ENCODE assay signal across 25 cellular contexts in the genomic region with DNA sequence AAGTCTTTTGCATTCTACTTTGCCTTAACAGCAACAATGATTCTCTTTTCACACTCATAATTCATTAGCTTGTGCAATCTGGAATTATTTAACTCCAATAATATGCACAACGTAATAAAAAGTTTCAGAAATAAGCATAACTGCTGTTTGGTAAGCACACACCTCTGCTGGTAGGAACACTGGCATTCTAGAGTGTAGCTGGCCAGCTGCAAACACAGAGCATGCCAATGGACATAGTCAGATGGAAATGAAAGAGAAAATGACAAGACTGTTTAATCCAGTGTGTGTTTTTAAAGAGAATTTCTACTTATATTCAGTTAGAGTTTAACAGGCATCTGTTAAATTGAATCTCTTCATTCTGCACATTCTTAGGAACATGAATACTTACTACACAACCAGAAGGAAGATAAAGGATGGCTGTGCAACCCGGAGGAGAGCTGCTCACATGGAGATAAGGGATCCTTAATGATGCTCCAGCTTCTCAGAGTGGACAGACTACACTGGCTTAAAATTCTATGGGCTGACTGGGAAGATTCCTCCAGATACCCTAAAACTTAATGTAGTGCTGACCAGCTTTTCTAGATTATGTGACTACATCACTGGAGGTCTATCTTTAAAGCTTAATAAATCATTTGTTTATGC.
DNase-seq lines count a peak whose midpoint lies in the region; ATAC-seq, FAIRE-seq and TF ChIP-seq lines count a peak whose summit lies in the region.
"Had no signal": no experiment of that assay in that cellular context is flagged by ENCODE, and none has a peak within 500 bp of the region (broad histone marks: within the 10 kb centered on the region; RNA-seq: fewer than 3 reads in every experiment).

No MANE protein-coding gene starts in this region.

- no peak for TF ChIP-seq CTCF in astrocyte of the spinal cord (IDR thresholded peaks at IDR 0.05; ENCODE audit: low read depth, low read length)
- TF ChIP-seq CTCF in D721Med (IDR thresholded peaks at IDR 0.05; ENCODE audit: insufficient read depth, missing control alignments): no peak

- FAIRE-seq in D721Med (lab: Jason Lieb, UNC): no peak
- FAIRE-seq: A204.1, keratinocyte had no signal

- DNase-seq in ACHN (peak; percentile 17), GM04504 (ENCODE audit: low read depth) (peak; percentile 9), astrocyte of the spinal cord (ENCODE audit: low read depth, low spot score) (peak; percentile 38), iris pigment epithelial cell (ENCODE audit: low read depth) (peak; percentile 54), D721Med (ENCODE audit: insufficient read length, low spot score) (no peak), midbrain (lab: John Stamatoyannopoulos, UW) (no peak), NCI-H187 (lab: John Stamatoyannopoulos, UW) (no peak)
- DNase-seq: activated CD8-positive, alpha-beta T cell treated with anti-CD3 and anti-CD28 coated beads for 36 hours; activated naive CD4-positive, alpha-beta T cell treated with anti-CD3 and anti-CD28 coated beads for 36 hours; activated T-cell treated with anti-CD3 and anti-CD28 coated beads, Interleukin-2, amount 50 U/mL, for 1 hour; CD8-positive, alpha-beta memory T cell; DMS79 treated with DMSO at 0.1 percent for 48 hours; hippocampal formation; NCI-H1436 treated with DMSO at 0.1 percent for 48 hours; substantia nigra; T-helper 2 cell; uterus had no signal

- H3K4me3 ChIP-seq in astrocyte of the spinal cord (ENCODE audit: low read depth, low read length): no peak overlapping the region
- H3K4me3 ChIP-seq: ascending aorta, prostate gland, SJSA1, uterus had no signal

- ATAC-seq in GM21737 (IDR thresholded peaks at IDR 0.05; ENCODE audit: unreplicated experiment): no peak
- ATAC-seq: activated CD8-positive, alpha-beta T cell treated with anti-CD3 and anti-CD28 coated beads for 36 hours; foreskin keratinocyte; Panc1 had no signal

- in situ Hi-C loops in ACHN (cut with HindIII; ENCODE audit: low pct_ligation_motif_present, low pct_unique_long_range_greater_than_20kb, low sequenced_read_pairs) (no loop called here), astrocyte of the spinal cord (cut with HindIII; ENCODE audit: low sequenced_read_pairs) (no loop called here)

Comparison
In these comparisons a context has a peak if more than half of its experiments do, and no peak if none do; other contexts are left out.
1. DNase-seq: peak in ACHN (single experiment), GM04504 (single experiment), astrocyte of the spinal cord (single experiment) and iris pigment epithelial cell (single experiment); none in D721Med (single experiment), midbrain (single experiment) and NCI-H187 (0 of 2).